21 cellular contexts compared by ENCODE assay signal in the genomic region with DNA sequence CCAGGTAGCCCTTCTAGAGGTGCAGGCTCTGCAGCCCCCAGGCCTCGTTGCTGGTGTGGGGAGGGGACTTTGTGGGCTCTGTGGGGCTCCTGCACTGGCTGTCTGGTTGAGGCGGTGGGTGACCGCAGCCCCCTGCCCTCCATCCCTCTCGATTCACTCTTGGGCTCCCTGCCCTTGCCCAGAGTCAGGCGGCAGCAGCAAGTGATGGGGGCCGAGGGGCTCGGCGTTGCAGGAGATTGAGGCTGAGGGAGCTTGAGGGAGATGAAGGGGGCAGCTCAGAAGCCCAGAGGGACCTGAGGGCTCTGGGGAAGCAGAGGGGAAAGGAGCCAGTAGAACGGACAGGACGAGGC. TPM values are rescaled to one million over a fixed set of nuclear protein-coding genes. Genes with fewer than 3 reads are reported as not detected.
A peak's percentile ranks its signal among the peaks of the same experiment; 100 is the strongest.
DNase-seq lines count a peak whose midpoint lies in the region; ATAC-seq, FAIRE-seq and TF ChIP-seq lines count a peak whose summit lies in the region.
"Had no signal": no experiment of that assay in that cellular context is flagged by ENCODE, and none has a peak within 500 bp of the region (broad histone marks: within the 10 kb centered on the region; RNA-seq: fewer than 3 reads in every experiment).

No MANE protein-coding gene starts in this region.

- no peak overlapping the region for H2BK20ac ChIP-seq in H1 (ENCODE audit: low read length)

- no peaks in the 10 kb centered on the region for H3K9me3 ChIP-seq in H1 (ENCODE audit: insufficient read depth in 2 of 2, low read depth in 1 of 2, low read length in 1 of 2)
- no peaks in the 10 kb centered on the region for H3K9me3 ChIP-seq in breast epithelium
- H3K9me3 ChIP-seq: esophagus squamous epithelium had no signal

- H3K4me3 ChIP-seq in H1 (ENCODE audit: extremely low read depth in 1 of 4, insufficient read depth in 2 of 4, low read depth in 3 of 4, low read length in 4 of 4), result no peak overlapping the region
- H3K4me3 ChIP-seq in breast epithelium, result no peak overlapping the region
- H3K4me3 ChIP-seq: cardiac muscle cell, esophagus squamous epithelium, K562, skin epidermis had no signal

- peak overlapping the region; percentile 31 for H3K4me3 Mint-ChIP-seq in stimulated activated naive CD8-positive, alpha-beta T cell treated with anti-CD3 and anti-CD28 coated beads, Interleukin-15, Interleukin-2, amounts not matched to agents 100 ng/mL and 50 ng/mL, for 24 hours
- peak overlapping the region; percentile 61 for H3K4me3 Mint-ChIP-seq in activated CD4-positive, alpha-beta memory T cell treated with anti-CD3 and anti-CD28 coated beads for 36 hours

- H2BK5ac ChIP-seq in H1 (ENCODE audit: low read depth, low read length), result peak overlapping the region; percentile 48; the same call in 1 of the 2 replicates

- H3K18ac ChIP-seq in H1 (ENCODE audit: extremely low read depth, low read length), result no peak overlapping the region

- TF ChIP-seq EP300 in H1 (IDR thresholded peaks at IDR 0.05; ENCODE audit: borderline replicate concordance in 1 of 2, low read depth in 2 of 2, low read length in 2 of 2), result no peak

- no peak overlapping the region for H3K23ac ChIP-seq in H1 (ENCODE audit: insufficient read length)

- peak overlapping the region; percentile 62 for H3K4ac ChIP-seq in H1 (replicated peaks; ENCODE audit: insufficient read length, low read depth, low read length)

- H3K4me1 ChIP-seq in H1 (replicated peaks in 1 of 4; ENCODE audit: control insufficient read depth in 3 of 4, insufficient read depth in 4 of 4, low read length in 3 of 4), result peaks cover 0 to 2% (median 0%) of the 10 kb centered on the region in 4 experiments; a peak in 1 of 7 replicates
- H3K4me1 ChIP-seq in breast epithelium, result no peaks in the 10 kb centered on the region

- no peak for ATAC-seq in stimulated activated naive CD8-positive, alpha-beta T cell treated with anti-CD3 and anti-CD28 coated beads, Interleukin-15, Interleukin-2, amounts not matched to agents 100 U/mL and 50 U/mL, for 24 hours
- ATAC-seq: HCT116 had no signal

- H4K20me1 ChIP-seq in H1 (replicated peaks in 1 of 2; ENCODE audit: control insufficient read depth in 1 of 2, insufficient read depth in 2 of 2, low read length in 2 of 2), result peaks cover 0 to 2% of the 10 kb centered on the region in 2 experiments

- H3K36me3 ChIP-seq in H1 (ENCODE audit: control insufficient read depth in 2 of 4, insufficient read depth in 4 of 4, low read length in 3 of 4), result no peaks in the 10 kb centered on the region
- no peaks in the 10 kb centered on the region for H3K36me3 ChIP-seq in breast epithelium
- H3K36me3 ChIP-seq: cardiac muscle cell, esophagus squamous epithelium, WERI-Rb-1 had no signal

- H3K36me3 Mint-ChIP-seq in stimulated activated naive CD8-positive, alpha-beta T cell treated with anti-CD3 and anti-CD28 coated beads, Interleukin-15, Interleukin-2, amounts not matched to agents 100 ng/mL and 50 ng/mL, for 24 hours (ENCODE audit: low read depth), result no peaks in the 10 kb centered on the region
- H3K36me3 Mint-ChIP-seq in activated CD4-positive, alpha-beta memory T cell treated with anti-CD3 and anti-CD28 coated beads for 36 hours, result no peaks in the 10 kb centered on the region

- TF ChIP-seq CTCF in H1 (IDR thresholded peaks at IDR 0.05; ENCODE audit: control extremely low read depth in 1 of 3, insufficient read depth in 1 of 3, low read depth in 1 of 3, low read length in 3 of 3), result no peak
- TF ChIP-seq CTCF in breast epithelium (IDR thresholded peaks at IDR 0.05), result no peak

- no peak for TF ChIP-seq RAD21 in H1 (IDR thresholded peaks at IDR 0.05 in 1 of 2, conservative IDR thresholded peaks at IDR 0.05 in 1 of 2; ENCODE audit: low read depth in 2 of 2, low read length in 2 of 2)

- H4K5ac ChIP-seq in H1 (ENCODE audit: insufficient read length, low read depth, low read length), result no peak overlapping the region

- no peak overlapping the region for H3K56ac ChIP-seq in H1 (replicated peaks; ENCODE audit: insufficient read length, low read depth, low read length)

- no peaks in the 10 kb centered on the region for H3K9me3 Mint-ChIP-seq in stimulated activated naive CD8-positive, alpha-beta T cell treated with anti-CD3 and anti-CD28 coated beads, Interleukin-15, Interleukin-2, amounts not matched to agents 100 ng/mL and 50 ng/mL, for 24 hours
- H3K9me3 Mint-ChIP-seq in activated CD4-positive, alpha-beta memory T cell treated with anti-CD3 and anti-CD28 coated beads for 36 hours, result no peaks in the 10 kb centered on the region

- no peaks in the 10 kb centered on the region for H3K79me2 ChIP-seq in H1 (ENCODE audit: control insufficient read depth in 1 of 2, insufficient read depth in 2 of 2, low read length in 2 of 2)

- H3K14ac ChIP-seq in H1 (ENCODE audit: insufficient read length), result no peak overlapping the region

- no peaks in the 10 kb centered on the region for H3K27me3 Mint-ChIP-seq in stimulated activated naive CD8-positive, alpha-beta T cell treated with anti-CD3 and anti-CD28 coated beads, Interleukin-15, Interleukin-2, amounts not matched to agents 100 ng/mL and 50 ng/mL, for 24 hours
- no peaks in the 10 kb centered on the region for H3K27me3 Mint-ChIP-seq in activated CD4-positive, alpha-beta memory T cell treated with anti-CD3 and anti-CD28 coated beads for 36 hours

- peak overlapping the region; percentile 80 for H4K8ac ChIP-seq in H1 (ENCODE audit: extremely low read depth, insufficient read depth, low read length)

- no peak overlapping the region for H2BK120ac ChIP-seq in H1 (replicated peaks; ENCODE audit: low read depth, low read length)

- no peak overlapping the region for H2BK12ac ChIP-seq in H1 (ENCODE audit: low read depth, low read length)

- H4K91ac ChIP-seq in H1 (replicated peaks; ENCODE audit: insufficient read length, low read length), result no peak overlapping the region

- CTCF ChIA-PET in activated CD4-positive, alpha-beta memory T cell treated with anti-CD3 and anti-CD28 coated beads for 36 hours (lab: Charles Lee), result interaction anchor here (2.1 kb wide), 1 partner anchor 129 kb away, joined by 10 read pairs; no protein-coding TSS in a partner anchor
- CTCF ChIA-PET in H1 (lab: Charles Lee; ENCODE audit: partially characterized antibody), result interaction anchor here (1.4 to 1.7 kb wide), 2 partner anchors 12 to 129 kb away, joined by 4 to 5 read pairs; no protein-coding TSS in a partner anchor

- FAIRE-seq in H1 (lab: Jason Lieb, UNC), result no peak
- FAIRE-seq: GM12892, K562 had no signal

- H3K9ac ChIP-seq in H1 (replicated peaks in 1 of 4; ENCODE audit: extremely low read depth in 1 of 4, low read depth in 3 of 4, low read length in 3 of 4), result no peak overlapping the region

- 87% methylated on average over 10 of the region's 10 CpGs; no CpG with 5 or more reads in 1 of the 2 experiments for WGBS in H1 (ENCODE audit: extremely low coverage in 1 of 2, insufficient coverage in 1 of 2, insufficient read length in 1 of 2, insufficient replicate concordance in 2 of 2, low coverage in 1 of 2, low lambda C conversion rate in 2 of 2, missing lambda C conversion rate in 1 of 2), 2 experiments

- H3K27ac Mint-ChIP-seq in stimulated activated naive CD8-positive, alpha-beta T cell treated with anti-CD3 and anti-CD28 coated beads, Interleukin-15, Interleukin-2, amounts not matched to agents 100 ng/mL and 50 ng/mL, for 24 hours, result no peak overlapping the region
- H3K27ac Mint-ChIP-seq in activated CD4-positive, alpha-beta memory T cell treated with anti-CD3 and anti-CD28 coated beads for 36 hours, result peak overlapping the region; percentile 36
- H3K27ac Mint-ChIP-seq: progenitor cell of endocrine pancreas had no signal

- no peak overlapping the region for H3K4me2 ChIP-seq in H1 (ENCODE audit: insufficient read depth in 1 of 2, low read depth in 2 of 2, low read length in 2 of 2)

- POLR2A ChIA-PET in activated CD4-positive, alpha-beta memory T cell treated with anti-CD3 and anti-CD28 coated beads for 36 hours (lab: Charles Lee), result no interaction called here
- POLR2A ChIA-PET in H1 (lab: Charles Lee; ENCODE audit: partially characterized antibody), result no interaction called here

- H3K23me2 ChIP-seq in H1 (ENCODE audit: low read depth, low read length), result no peaks in the 10 kb centered on the region; the same call in 1 of the 2 replicates

- TF ChIP-seq POLR2A in H1 (IDR thresholded peaks at IDR 0.05; ENCODE audit: control extremely low read depth in 1 of 2, low read depth in 2 of 2, low read length in 2 of 2) (no peak), breast epithelium (IDR thresholded peaks at IDR 0.05) (no peak)

- H3K27ac ChIP-seq in H1 (ENCODE audit: low read depth, low read length) (no peak overlapping the region), breast epithelium (no peak overlapping the region)
- H3K27ac ChIP-seq: cardiac muscle cell, WERI-Rb-1 had no signal

- no peaks in the 10 kb centered on the region for H3K27me3 ChIP-seq in H1 (replicated peaks in 1 of 4; ENCODE audit: control insufficient read depth in 3 of 4, extremely low read depth in 1 of 4, insufficient read depth in 3 of 4, low read length in 3 of 4)
- H3K27me3 ChIP-seq in breast epithelium, result no peaks in the 10 kb centered on the region
- H3K27me3 ChIP-seq: cardiac muscle cell had no signal

- H2AFZ ChIP-seq in H1 (ENCODE audit: low read length), result no peak overlapping the region

- peaks cover 10% of the 10 kb centered on the region for H3K4me1 Mint-ChIP-seq in stimulated activated naive CD8-positive, alpha-beta T cell treated with anti-CD3 and anti-CD28 coated beads, Interleukin-15, Interleukin-2, amounts not matched to agents 100 ng/mL and 50 ng/mL, for 24 hours (ENCODE audit: low read depth)
- peaks cover 7% of the 10 kb centered on the region for H3K4me1 Mint-ChIP-seq in activated CD4-positive, alpha-beta memory T cell treated with anti-CD3 and anti-CD28 coated beads for 36 hours (ENCODE audit: low read depth)

- intact Hi-C loops in activated CD4-positive, alpha-beta memory T cell treated with anti-CD3 and anti-CD28 coated beads for 36 hours (cut with micrococcal nuclease), result no loop called here
- intact Hi-C loops in breast epithelium (cut with DNase I; ENCODE audit: low total_unique reads), result no loop called here

- H2AK5ac ChIP-seq in H1 (ENCODE audit: low read depth, low read length), result no peak overlapping the region; the same call in 1 of the 2 replicates

- H3K79me1 ChIP-seq in H1 (ENCODE audit: low read depth, low read length), result no peaks in the 10 kb centered on the region

- 0 out of 2 replicates have a peak overlapping the region, but pooled peaks have one; percentile 36 for H2BK15ac ChIP-seq in H1 (ENCODE audit: low read length)

- DNase-seq in stimulated activated naive CD8-positive, alpha-beta T cell treated with anti-CD3 and anti-CD28 coated beads, Interleukin-15, Interleukin-2, amounts not matched to agents 100 U/mL and 50 U/mL, for 24 hours, result no peak
- DNase-seq in activated CD4-positive, alpha-beta memory T cell treated with anti-CD3 and anti-CD28 coated beads for 36 hours, result no peak
- DNase-seq in H1 (ENCODE audit: low read depth in 1 of 2, low spot score in 2 of 2) (no peak), breast epithelium (ENCODE audit: low spot score in 2 of 2) (no peak), midbrain (lab: John Stamatoyannopoulos, UW) (no peak)
- DNase-seq in stimulated activated CD4-positive, alpha-beta T cell treated with anti-CD3 and anti-CD28 coated beads, Interleukin-2, amount 100 ng/mL, for 48 hours, result no peak
- DNase-seq: DMS53, esophagus squamous epithelium, glutamatergic neuron, NCI-H510A treated with DMSO at 0.1 percent for 48 hours, WERI-Rb-1 had no signal

RNA-seq across cellular contexts. Expression of a gene that starts 9.5 kb away (rescaled TPM):
- total RNA-seq in activated CD4-positive, alpha-beta memory T cell treated with anti-CD3 and anti-CD28 coated beads for 36 hours, result not detected
- not detected in 2 replicates for total RNA-seq in H1 (2021; fragmentation: NEBNext Ultra II Directional; extraction: Animal tissue kit (Norgen Biotek cat#: 25700))
- polyA plus RNA-seq in H1 (2011; rRNA removed), result 0.05 and 0.06 TPM in 2 replicates
- 0.26 TPM for polyA plus RNA-seq in H1 (2011; cell fraction: cytosol; rRNA removed)
- 0.46 TPM for polyA plus RNA-seq in H1 (2011; cell fraction: nucleus; rRNA removed)
- 0.08 to 0.09 TPM in 2 of 4 replicates, not detected in the others for polyA plus RNA-seq in H1 (2012, experiment 1 of 2)
- not detected for polyA plus RNA-seq in H1 (2012, experiment 2 of 2)
- not detected for polyA plus RNA-seq in H1 (2013, experiment 1 of 2)
- polyA plus RNA-seq in H1 (2013, experiment 2 of 2), result 0.04 TPM
- not detected in 2 replicates for polyA minus RNA-seq in H1 (2011; rRNA and poly(A)+ RNA removed)
- polyA minus RNA-seq in H1 (2011; cell fraction: cytosol; rRNA and poly(A)+ RNA removed), result not detected
- 0.10 TPM for polyA minus RNA-seq in H1 (2011; cell fraction: nucleus; rRNA and poly(A)+ RNA removed)
- not detected for total RNA-seq in breast epithelium
- total RNA-seq: cardiac muscle cell, esophagus squamous epithelium, K562, liver had no signal
- polyA plus RNA-seq: adipose tissue, BJ, cardiac muscle cell, liver had no signal
